In genomic region chr21:36474591-36474990, GRCh38 we compare ENCODE assay signal across 40 cellular contexts. TPM values are rescaled to one million over a fixed set of nuclear protein-coding genes. Genes with fewer than 3 reads are reported as not detected.
"Had no signal": no experiment of that assay in that cellular context is flagged by ENCODE, and none has a peak within 500 bp of the region (broad histone marks: within the 10 kb centered on the region; RNA-seq: fewer than 3 reads in every experiment).

No MANE protein-coding gene starts in this region.

- DNase-seq: activated B cell treated with CpG ODN at 0.5 μM for 24 hours; activated CD4-positive, alpha-beta memory T cell treated with anti-CD3 and anti-CD28 coated beads for 36 hours; activated CD4-positive, alpha-beta T cell treated with anti-CD3 and anti-CD28 coated beads for 4 hours; activated CD4-positive, alpha-beta T cell treated with anti-CD3 and anti-CD28 coated beads, Interleukin-2, amount 10 ng/mL, durations not matched to agents 24 days and 14 days; activated CD4-positive, alpha-beta T cell treated with anti-CD3 and anti-CD28 coated beads, Interleukin-2, amount 50 U/mL, for 1 hour; activated CD4-positive, alpha-beta T cell treated with anti-CD3 and anti-CD28 coated beads, Interleukin-2, amount 50 U/mL, for 4 hours; activated CD4-positive, CD25-positive, alpha-beta regulatory T cell treated with anti-CD3 and anti-CD28 coated beads, Interleukin-2, amount 50 U/mL, for 72 hours; activated CD8-positive, alpha-beta memory T cell treated with anti-CD3 and anti-CD28 coated beads, Interleukin-2, amount 50 U/mL, for 4 hours; activated CD8-positive, alpha-beta T cell treated with anti-CD3 and anti-CD28 coated beads for 36 hours; activated effector memory CD4-positive, alpha-beta T cell treated with anti-CD3 and anti-CD28 coated beads, Interleukin-2, amount 50 U/mL, for 16 hours; activated gamma-delta T cell treated with Interleukin-2 at 50 U/mL for 16 hours; activated naive CD4-positive, alpha-beta T cell; activated naive CD4-positive, alpha-beta T cell treated with anti-CD3 and anti-CD28 coated beads for 36 hours; activated naive CD4-positive, alpha-beta T cell treated with anti-CD3 and anti-CD28 coated beads, Interleukin-2, amount 50 U/mL, for 16 hours; activated naive CD8-positive, alpha-beta T cell treated with anti-CD3 and anti-CD28 coated beads for 36 hours; activated T-cell treated with anti-CD3 and anti-CD28 coated beads for 4 hours; activated T-cell treated with anti-CD3 and anti-CD28 coated beads, Interleukin-2, amount 50 U/mL, for 1 hour; activated T-cell treated with anti-CD3 and anti-CD28 coated beads, Interleukin-2, amount 50 U/mL, for 4 hours; activated T-cell treated with anti-CD3 and anti-CD28 coated beads, Interleukin-2, amount 50 U/mL, for 72 hours; adrenal gland; amniotic stem cell; aorta; body of pancreas; brain microvascular endothelial cell; central memory CD4-positive, alpha-beta T cell; T-helper 1 cell; T-helper 2 cell; T-helper 9 cell had no signal

- H3K27me3 ChIP-seq: adrenal gland, body of pancreas, brain microvascular endothelial cell, breast epithelium had no signal

- H3K4me1 Mint-ChIP-seq: activated T-helper 17 cell treated with anti-CD3 and anti-CD28 coated beads, Interleukin-2, amount 50 U/mL, for 72 hours had no signal

- H3K4me3 ChIP-seq: adrenal gland, body of pancreas, breast epithelium had no signal

- ATAC-seq: activated CD8-positive, alpha-beta T cell treated with anti-CD3 and anti-CD28 coated beads for 36 hours; activated naive CD4-positive, alpha-beta T cell treated with anti-CD3 and anti-CD28 coated beads, Interleukin-2, amount 50 U/mL, for 72 hours; activated T-cell treated with anti-CD3 and anti-CD28 coated beads, Interleukin-2, amount 50 U/mL, for 4 hours; activated T-cell treated with anti-CD3 and anti-CD28 coated beads, Interleukin-2, amount 50 U/mL, for 72 hours; activated T-helper 17 cell treated with anti-CD3 and anti-CD28 coated beads, Interleukin-2, amount 50 U/mL, for 72 hours; body of pancreas had no signal

- FAIRE-seq: astrocyte, TTC549 had no signal

- H3K36me3 ChIP-seq: adrenal gland, brain microvascular endothelial cell, breast epithelium had no signal

- H3K27ac ChIP-seq: adrenal gland, body of pancreas, brain microvascular endothelial cell, breast epithelium, VCaP had no signal

- H3K27me3 Mint-ChIP-seq: activated B cell treated with CpG ODN at 0.5 μM for 24 hours had no signal

- H3K9me3 ChIP-seq: adrenal gland, body of pancreas, breast epithelium had no signal

- H3K4me3 Mint-ChIP-seq: activated B cell treated with CpG ODN at 0.5 μM for 24 hours; activated CD4-positive, alpha-beta memory T cell treated with anti-CD3 and anti-CD28 coated beads for 36 hours; activated CD4-positive, alpha-beta T cell treated with anti-CD3 and anti-CD28 coated beads, Interleukin-2, amount 10 ng/mL, durations not matched to agents 24 days and 14 days; activated CD8-positive, alpha-beta T cell treated with anti-CD3 and anti-CD28 coated beads for 36 hours; activated naive CD4-positive, alpha-beta T cell treated with anti-CD3 and anti-CD28 coated beads for 36 hours; activated naive CD8-positive, alpha-beta T cell treated with anti-CD3 and anti-CD28 coated beads for 36 hours; activated T-cell treated with anti-CD3 and anti-CD28 coated beads, Interleukin-2, amount 50 U/mL, for 4 hours; activated T-cell treated with anti-CD3 and anti-CD28 coated beads, Interleukin-2, amount 50 U/mL, for 72 hours; activated T-helper 1 cell treated with anti-CD3 and anti-CD28 coated beads, Interleukin-12 subunit alpha, Interleukin-12 subunit beta, Interleukin-2, Interleukin-4 antibody, amounts not matched to agents 30 ng/mL and 10 ng/mL and 1 ng/mL, durations not matched to agents 14 hours and 24 hours and 36 hours; activated T-helper 17 cell treated with anti-CD3 and anti-CD28 coated beads, Interleukin-2, amount 50 U/mL, for 72 hours; T-helper 1 cell treated with Interleukin-12 subunit alpha and Interleukin-12 subunit beta and Interleukin-4 antibody, amounts not matched to agents 30 μg/mL and 1 μg/mL, for 36 hours; T-helper 2 cell treated with Interferon-gamma antibody and Interleukin-4, amounts not matched to agents 5 μg/mL and 100 μg/mL, for 36 hours had no signal

- H3K4me1 ChIP-seq: adrenal gland, breast epithelium had no signal

- H3K36me3 Mint-ChIP-seq: activated CD4-positive, alpha-beta memory T cell treated with anti-CD3 and anti-CD28 coated beads for 36 hours; activated naive CD4-positive, alpha-beta T cell treated with anti-CD3 and anti-CD28 coated beads, Interleukin-2, amount 50 U/mL, for 72 hours; activated naive CD8-positive, alpha-beta T cell treated with anti-CD3 and anti-CD28 coated beads for 36 hours had no signal

- H3K9me3 Mint-ChIP-seq: activated CD4-positive, alpha-beta memory T cell treated with anti-CD3 and anti-CD28 coated beads for 36 hours; activated CD4-positive, alpha-beta T cell treated with anti-CD3 and anti-CD28 coated beads, Interleukin-2, amount 10 ng/mL, durations not matched to agents 24 days and 14 days; activated CD8-positive, alpha-beta T cell treated with anti-CD3 and anti-CD28 coated beads for 36 hours; activated naive CD4-positive, alpha-beta T cell treated with anti-CD3 and anti-CD28 coated beads for 36 hours; activated naive CD4-positive, alpha-beta T cell treated with anti-CD3 and anti-CD28 coated beads, Interleukin-2, amount 50 U/mL, for 72 hours; activated naive CD8-positive, alpha-beta T cell treated with anti-CD3 and anti-CD28 coated beads for 36 hours; activated T-cell treated with anti-CD3 and anti-CD28 coated beads, Interleukin-2, amount 50 U/mL, for 4 hours; activated T-helper 1 cell treated with anti-CD3 and anti-CD28 coated beads, Interleukin-12 subunit alpha, Interleukin-12 subunit beta, Interleukin-2, Interleukin-4 antibody, amounts not matched to agents 30 ng/mL and 10 ng/mL and 1 ng/mL, durations not matched to agents 14 hours and 24 hours and 36 hours; T-helper 1 cell treated with Interleukin-12 subunit alpha and Interleukin-12 subunit beta and Interleukin-4 antibody, amounts not matched to agents 30 μg/mL and 1 μg/mL, for 36 hours; T-helper 2 cell treated with Interferon-gamma antibody and Interleukin-4, amounts not matched to agents 5 μg/mL and 100 μg/mL, for 36 hours had no signal

- H3K27ac Mint-ChIP-seq: activated B cell treated with CpG ODN at 0.5 μM for 24 hours; activated CD4-positive, alpha-beta memory T cell treated with anti-CD3 and anti-CD28 coated beads for 36 hours; activated CD4-positive, alpha-beta T cell treated with anti-CD3 and anti-CD28 coated beads, Interleukin-2, amount 10 ng/mL, durations not matched to agents 24 days and 14 days; activated CD8-positive, alpha-beta T cell treated with anti-CD3 and anti-CD28 coated beads for 36 hours; activated naive CD4-positive, alpha-beta T cell treated with anti-CD3 and anti-CD28 coated beads for 36 hours; activated naive CD4-positive, alpha-beta T cell treated with anti-CD3 and anti-CD28 coated beads, Interleukin-2, amount 50 U/mL, for 72 hours; activated naive CD8-positive, alpha-beta T cell treated with anti-CD3 and anti-CD28 coated beads for 36 hours; activated T-cell treated with anti-CD3 and anti-CD28 coated beads, Interleukin-2, amount 50 U/mL, for 72 hours; activated T-helper 1 cell treated with anti-CD3 and anti-CD28 coated beads, Interleukin-12 subunit alpha, Interleukin-12 subunit beta, Interleukin-2, Interleukin-4 antibody, amounts not matched to agents 30 ng/mL and 10 ng/mL and 1 ng/mL, durations not matched to agents 14 hours and 24 hours and 36 hours; activated T-helper 17 cell treated with anti-CD3 and anti-CD28 coated beads, Interleukin-2, amount 50 U/mL, for 72 hours; T-helper 1 cell treated with Interleukin-12 subunit alpha and Interleukin-12 subunit beta and Interleukin-4 antibody, amounts not matched to agents 30 μg/mL and 1 μg/mL, for 36 hours; T-helper 2 cell treated with Interferon-gamma antibody and Interleukin-4, amounts not matched to agents 5 μg/mL and 100 μg/mL, for 36 hours had no signal

RNA-seq across cellular contexts. Expression of gene CLDN14, which starts 5.3 kb away (rescaled TPM):
- total RNA-seq: activated CD4-positive, alpha-beta memory T cell treated with anti-CD3 and anti-CD28 coated beads for 36 hours; activated CD4-positive, alpha-beta T cell treated with anti-CD3 and anti-CD28 coated beads, Interleukin-2, amount 10 ng/mL, durations not matched to agents 24 days and 14 days; activated CD8-positive, alpha-beta memory T cell treated with anti-CD3 and anti-CD28 coated beads for 36 hours; activated CD8-positive, alpha-beta T cell treated with anti-CD3 and anti-CD28 coated beads for 36 hours; activated naive CD4-positive, alpha-beta T cell treated with anti-CD3 and anti-CD28 coated beads for 36 hours; activated naive CD4-positive, alpha-beta T cell treated with anti-CD3 and anti-CD28 coated beads, Interleukin-2, amount 50 U/mL, for 72 hours; activated naive CD8-positive, alpha-beta T cell treated with anti-CD3 and anti-CD28 coated beads for 36 hours; activated T-cell treated with anti-CD3 and anti-CD28 coated beads, Interleukin-2, amount 50 U/mL, for 4 hours; activated T-cell treated with anti-CD3 and anti-CD28 coated beads, Interleukin-2, amount 50 U/mL, for 72 hours; activated T-helper 1 cell treated with anti-CD3 and anti-CD28 coated beads, Interleukin-12 subunit alpha, Interleukin-12 subunit beta, Interleukin-2, Interleukin-4 antibody, amounts not matched to agents 30 ng/mL and 10 ng/mL and 1 ng/mL, durations not matched to agents 14 hours and 24 hours and 36 hours; adrenal gland; astrocyte; breast epithelium; cardiac septum; cerebellum had no signal
- polyA plus RNA-seq: adrenal gland had no signal
